ENCODE assay signal across 8 cellular contexts in genomic region chr12:51048601-51049369, GRCh38. TPM values are rescaled to one million over a fixed set of nuclear protein-coding genes. Genes with fewer than 3 reads are reported as not detected.
DNase-seq lines count a peak whose midpoint lies in the region; ATAC-seq and TF ChIP-seq lines count a peak whose summit lies in the region.

No MANE protein-coding gene starts in this region.

- peaks cover 0 to 3% (median 0%) of the 10 kb centered on the region in 7 donors for H3K9me3 Mint-ChIP-seq in CD14-positive monocyte

- intact Hi-C loops in CD14-positive monocyte (cut with micrococcal nuclease), result loop anchor here (5.0 to 10.0 kb wide), 5 partner anchors 124 to 296 kb away; partner anchors contain the start of genes TFCP2 (in 2 of the 2), ATF1 (in 1 of the 2) and CELA1 (in 1 of the 2)
- intact Hi-C loops in lower lobe of right lung (cut with DNase I), result no loop called here

- in situ Hi-C loops in brain microvascular endothelial cell (cut with HindIII; ENCODE audit: low pct_ligation_motif_present, low sequenced_read_pairs), result no loop called here

- peak overlapping the region; percentile 87 to 97 (median 94) for H3K27ac Mint-ChIP-seq in CD14-positive monocyte

- H3K36me3 ChIP-seq in brain microvascular endothelial cell (replicated peaks) (peaks cover 9% of the 10 kb centered on the region), lower lobe of right lung (peaks cover 42% of the 10 kb centered on the region), upper lobe of left lung (peaks cover 8 to 30% (median 19%) of the 10 kb centered on the region in 4 donors)

- peaks cover 31% of the 10 kb centered on the region for H3K4me1 ChIP-seq in lower lobe of right lung
- peaks cover 18 to 24% (median 21%) of the 10 kb centered on the region in 4 donors for H3K4me1 ChIP-seq in upper lobe of left lung

- H3K27me3 ChIP-seq in brain microvascular endothelial cell (replicated peaks) (no peaks in the 10 kb centered on the region), lower lobe of right lung (ENCODE audit: low read depth) (no peaks in the 10 kb centered on the region), upper lobe of left lung (no peaks in the 10 kb centered on the region)

- H3K9me3 ChIP-seq in lower lobe of right lung (no peaks in the 10 kb centered on the region), upper lobe of left lung (no peaks in the 10 kb centered on the region)

- 22 to 23% methylated on average over 18 of the region's 18 CpGs for WGBS in upper lobe of left lung, 2 donors

- peaks cover 0 to 2% (median 0%) of the 10 kb centered on the region in 3 donors for H3K27me3 Mint-ChIP-seq in CD14-positive monocyte (ENCODE audit: low read depth in 3 of 3)

- no peak for TF ChIP-seq EP300 in upper lobe of left lung (IDR thresholded peaks at IDR 0.05)

- H3K4me3 Mint-ChIP-seq in CD14-positive monocyte, result peak overlapping the region; percentile 93 to 98

- H3K36me3 Mint-ChIP-seq in CD14-positive monocyte, result peaks cover 22 to 26% of the 10 kb centered on the region in 2 donors

- TF ChIP-seq CTCF in CD14-positive monocyte (IDR thresholded peaks at IDR 0.05) (no peak), LNCaP clone FGC (IDR thresholded peaks at IDR 0.05; ENCODE audit: control insufficient read depth, extremely low read depth, insufficient read depth) (no peak), brain microvascular endothelial cell (IDR thresholded peaks at IDR 0.05; ENCODE audit: low read depth, low read length, missing control alignments) (no peak), lower lobe of right lung (IDR thresholded peaks at IDR 0.05) (no peak), upper lobe of left lung (IDR thresholded peaks at IDR 0.05) (no peak)

- no peak for TF ChIP-seq POLR2A in upper lobe of left lung (IDR thresholded peaks at IDR 0.05)

- peak overlapping the region; percentile 27 for H3K27ac ChIP-seq in brain microvascular endothelial cell
- peak overlapping the region; percentile 92 for H3K27ac ChIP-seq in lower lobe of right lung
- H3K27ac ChIP-seq in upper lobe of left lung, result peak overlapping the region; percentile 88 to 96 (median 94)

- H3K4me3 ChIP-seq in LNCaP clone FGC (ENCODE audit: low read depth, low read length) (peak overlapping the region; percentile 87), brain microvascular endothelial cell (ENCODE audit: low read depth, low read length) (peak overlapping the region; percentile 91), lower lobe of right lung (peak overlapping the region; percentile 83), upper lobe of left lung (peak overlapping the region; percentile 60 to 90 (median 68))

- ATAC-seq in lower lobe of right lung (peak in 1 of 2 donors; percentile 1), upper lobe of left lung (ENCODE audit: low FRiP score in 2 of 2) (no peak), GM18867 (IDR thresholded peaks at IDR 0.05; ENCODE audit: unreplicated experiment) (no peak), GM21381 (IDR thresholded peaks at IDR 0.05; ENCODE audit: unreplicated experiment) (no peak)

- peaks cover 19% of the 10 kb centered on the region for H3K4me1 Mint-ChIP-seq in CD14-positive monocyte

- DNase-seq in CD14-positive monocyte (ENCODE audit: low spot score), result no peak
- no peak for DNase-seq in LNCaP clone FGC (ENCODE audit: low read depth)
- DNase-seq in brain microvascular endothelial cell, result no peak
- no peak for DNase-seq in lower lobe of right lung
- DNase-seq in upper lobe of left lung, result no peak
- DNase-seq in cortex of kidney (lab: John Stamatoyannopoulos, UW), result no peak

RNA-seq across cellular contexts. Expression of gene LETMD1, which starts 0.7 kb away (rescaled TPM):
- polyA plus RNA-seq in CD14-positive monocyte, result 10 to 100 TPM; 13.2 to 16.8 TPM
- 69.6 TPM for total RNA-seq in lower lobe of right lung
- total RNA-seq in upper lobe of left lung, result 10 to 100 TPM; 36.3 to 98.9 (median 58.1) TPM

RNA-seq across cellular contexts. Expression of gene SLC11A2, which starts 22.6 kb away (rescaled TPM):
- 10 to 100 TPM; 11.7 to 14.9 TPM for polyA plus RNA-seq in CD14-positive monocyte
- 102 TPM for total RNA-seq in lower lobe of right lung
- 100 to 1,000 TPM in 1 of 6 donors, 10 to 100 TPM in 5; 67.3 to 110 (median 87.0) TPM for total RNA-seq in upper lobe of left lung

RNA-seq across cellular contexts. Expression of gene CSRNP2, which starts 34.6 kb away (rescaled TPM):
- polyA plus RNA-seq in CD14-positive monocyte, result 1 to 10 TPM; 1.7 to 2.6 TPM
- total RNA-seq in lower lobe of right lung (21.2 TPM), upper lobe of left lung (10 to 100 TPM; 20.3 to 29.6 (median 23.5) TPM)

Comparison
In these comparisons a context has a peak if more than half of its experiments do, and no peak if none do; other contexts are left out.
1. H3K27ac ChIP-seq: peak in every context shown above with its lines; median percentile 94 in upper lobe of left lung; 92 in lower lobe of right lung; 27 in brain microvascular endothelial cell.